In the genomic region with DNA sequence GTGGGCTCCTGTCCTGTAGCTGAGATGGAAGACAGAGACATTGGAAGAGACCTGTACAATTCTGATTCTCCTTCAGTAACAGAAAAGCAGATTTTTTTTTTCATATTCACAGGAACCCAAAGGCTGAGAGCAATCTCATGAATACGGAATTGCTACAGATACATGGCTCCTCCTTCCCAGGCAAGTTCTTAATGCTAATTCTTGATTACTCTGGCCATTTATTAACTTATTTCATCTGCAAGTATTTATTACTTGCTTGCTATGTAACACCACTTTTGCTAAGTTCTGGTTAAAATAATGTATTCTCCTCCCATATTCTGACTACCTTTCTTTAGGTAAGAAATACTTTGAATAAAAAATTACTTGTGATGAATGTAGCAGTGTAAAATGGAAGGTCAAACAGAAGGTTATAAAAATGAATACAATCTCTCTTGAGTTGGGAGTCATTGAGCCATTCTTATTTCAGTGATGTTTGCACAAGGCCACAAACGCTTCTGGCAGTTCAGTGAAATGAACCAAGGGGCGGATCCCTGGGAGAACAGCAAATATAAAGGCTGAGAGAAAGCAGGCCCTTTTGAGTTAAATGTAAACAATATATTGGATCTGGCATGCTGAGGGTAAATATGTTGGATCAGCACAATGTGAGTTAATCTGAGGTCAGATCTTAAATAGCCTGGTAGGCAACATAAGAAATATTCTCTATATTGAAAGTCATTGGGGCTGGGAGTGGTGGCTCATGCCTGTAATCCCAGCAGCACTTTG, we compare ENCODE assay signal across 17 cellular contexts. TPM values are rescaled to one million over a fixed set of nuclear protein-coding genes. Genes with fewer than 3 reads are reported as not detected.
DNase-seq lines count a peak whose midpoint lies in the region; ATAC-seq and TF ChIP-seq lines count a peak whose summit lies in the region.
"Had no signal": no experiment of that assay in that cellular context is flagged by ENCODE, and none has a peak within 500 bp of the region (broad histone marks: within the 10 kb centered on the region; RNA-seq: fewer than 3 reads in every experiment).

No MANE protein-coding gene starts in this region.

- no peaks in the 10 kb centered on the region for H3K9me3 Mint-ChIP-seq in activated T-cell treated with anti-CD3 and anti-CD28 coated beads, Interleukin-2, amount 50 U/mL, for 24 hours

- H3K27me3 ChIP-seq in right lobe of liver: no peaks in the 10 kb centered on the region
- H3K27me3 ChIP-seq: neural progenitor cell had no signal

- intact Hi-C loops in right lobe of liver (cut with DNase I): no loop called here

- TF ChIP-seq POLR2A in right lobe of liver (IDR thresholded peaks at IDR 0.05): no peak

- H3K4me3 ChIP-seq in right lobe of liver: no peak overlapping the region
- H3K4me3 ChIP-seq: neural progenitor cell, PC-9 had no signal

- TF ChIP-seq CTCF in RWPE1 (conservative IDR thresholded peaks at IDR 0.05; ENCODE audit: low read depth) (no peak), right lobe of liver (IDR thresholded peaks at IDR 0.05) (no peak)

- 13% methylated on average over 3 of the region's 3 CpGs for WGBS in right lobe of liver (ENCODE audit: insufficient coverage, low coverage, low lambda C conversion rate, missing lambda C conversion rate)

- peaks cover 4% of the 10 kb centered on the region for H3K27me3 Mint-ChIP-seq in activated T-cell treated with anti-CD3 and anti-CD28 coated beads, Interleukin-2, amount 50 U/mL, for 24 hours

- ATAC-seq in right lobe of liver (peak; percentile 99 to 100 (median 100)), HG02973 (IDR thresholded peaks at IDR 0.05; ENCODE audit: unreplicated experiment) (no peak)

- no peak overlapping the region for H3K27ac Mint-ChIP-seq in activated T-cell treated with anti-CD3 and anti-CD28 coated beads, Interleukin-2, amount 50 U/mL, for 24 hours
- H3K27ac Mint-ChIP-seq: activated naive CD8-positive, alpha-beta T cell treated with anti-CD3 and anti-CD28 coated beads for 36 hours; B cell; neural progenitor cell had no signal

- CTCF ChIA-PET in RWPE1 (lab: Yijun Ruan, JAX): no interaction called here

- H3K4me1 Mint-ChIP-seq in activated T-cell treated with anti-CD3 and anti-CD28 coated beads, Interleukin-2, amount 50 U/mL, for 24 hours (ENCODE audit: low read depth): no peaks in the 10 kb centered on the region
- H3K4me1 Mint-ChIP-seq: activated naive CD8-positive, alpha-beta T cell treated with anti-CD3 and anti-CD28 coated beads for 36 hours; B cell; neural progenitor cell had no signal

- POLR2A ChIA-PET in RWPE1 (lab: Yijun Ruan, JAX; ENCODE audit: low non-redundant PET): no interaction called here

- no peaks in the 10 kb centered on the region for H3K36me3 ChIP-seq in right lobe of liver
- H3K36me3 ChIP-seq: neural progenitor cell had no signal

- DNase-seq in DMS153 treated with DMSO at 0.1 percent for 48 hours (lab: John Stamatoyannopoulos, UW; ENCODE audit: unreplicated experiment) (peak; percentile 94), NCI-H146 treated with DMSO at 0.1 percent for 48 hours (lab: John Stamatoyannopoulos, UW; ENCODE audit: unreplicated experiment) (peak; percentile 46), RWPE1 (ENCODE audit: low spot score) (peak; percentile 4), right lobe of liver (peak; percentile 27 to 76 (median 60)), AG08396 (ENCODE audit: low spot score) (no peak), DMS79 treated with DMSO at 0.1 percent for 48 hours (lab: John Stamatoyannopoulos, UW) (no peak)
- no peak for DNase-seq in activated T-cell treated with anti-CD3 and anti-CD28 coated beads, Interleukin-2, amount 50 U/mL, for 24 hours
- DNase-seq: activated CD8-positive, alpha-beta memory T cell treated with anti-CD3 and anti-CD28 coated beads for 24 hours; activated naive CD8-positive, alpha-beta T cell treated with anti-CD3 and anti-CD28 coated beads for 36 hours; foreskin fibroblast; kidney glomerular epithelial cell; PC-9; stimulated activated CD4-positive, alpha-beta T cell treated with anti-CD3 and anti-CD28 coated beads, Interleukin-15, amount 100 ng/mL, for 24 hours; T-helper 9 cell had no signal

- no peaks in the 10 kb centered on the region for H3K36me3 Mint-ChIP-seq in activated T-cell treated with anti-CD3 and anti-CD28 coated beads, Interleukin-2, amount 50 U/mL, for 24 hours (ENCODE audit: low read depth)
- H3K36me3 Mint-ChIP-seq: activated naive CD8-positive, alpha-beta T cell treated with anti-CD3 and anti-CD28 coated beads for 36 hours; neural progenitor cell had no signal

- H3K27ac ChIP-seq in RWPE1: no peak overlapping the region
- no peak overlapping the region for H3K27ac ChIP-seq in right lobe of liver
- H3K27ac ChIP-seq: neural progenitor cell, PC-9 had no signal

- no peaks in the 10 kb centered on the region for H3K9me3 ChIP-seq in right lobe of liver

- no peak overlapping the region for H3K4me3 Mint-ChIP-seq in activated T-cell treated with anti-CD3 and anti-CD28 coated beads, Interleukin-2, amount 50 U/mL, for 24 hours
- H3K4me3 Mint-ChIP-seq: activated naive CD8-positive, alpha-beta T cell treated with anti-CD3 and anti-CD28 coated beads for 36 hours; B cell; neural progenitor cell had no signal

- H3K4me1 ChIP-seq in right lobe of liver: peaks cover 0 to 18% (median 4%) of the 10 kb centered on the region in 4 donors

RNA-seq across cellular contexts. Expression of gene MUCL1, which starts 37.6 kb away (rescaled TPM):
- not detected for total RNA-seq in right lobe of liver
- total RNA-seq: activated naive CD8-positive, alpha-beta T cell treated with anti-CD3 and anti-CD28 coated beads for 36 hours; B cell; PC-9 had no signal

Comparison
In these comparisons a context has a peak if more than half of its experiments do, and no peak if none do; other contexts are left out.
1. DNase-seq: peak in DMS153 treated with DMSO at 0.1 percent for 48 hours (single experiment), NCI-H146 treated with DMSO at 0.1 percent for 48 hours (single experiment), RWPE1 (single experiment) and right lobe of liver (3 of 3); none in AG08396 (single experiment), activated T-cell treated with anti-CD3 and anti-CD28 coated beads, Interleukin-2, amount 50 U/mL, for 24 hours (single experiment) and DMS79 treated with DMSO at 0.1 percent for 48 hours (single experiment).